In the genomic region with DNA sequence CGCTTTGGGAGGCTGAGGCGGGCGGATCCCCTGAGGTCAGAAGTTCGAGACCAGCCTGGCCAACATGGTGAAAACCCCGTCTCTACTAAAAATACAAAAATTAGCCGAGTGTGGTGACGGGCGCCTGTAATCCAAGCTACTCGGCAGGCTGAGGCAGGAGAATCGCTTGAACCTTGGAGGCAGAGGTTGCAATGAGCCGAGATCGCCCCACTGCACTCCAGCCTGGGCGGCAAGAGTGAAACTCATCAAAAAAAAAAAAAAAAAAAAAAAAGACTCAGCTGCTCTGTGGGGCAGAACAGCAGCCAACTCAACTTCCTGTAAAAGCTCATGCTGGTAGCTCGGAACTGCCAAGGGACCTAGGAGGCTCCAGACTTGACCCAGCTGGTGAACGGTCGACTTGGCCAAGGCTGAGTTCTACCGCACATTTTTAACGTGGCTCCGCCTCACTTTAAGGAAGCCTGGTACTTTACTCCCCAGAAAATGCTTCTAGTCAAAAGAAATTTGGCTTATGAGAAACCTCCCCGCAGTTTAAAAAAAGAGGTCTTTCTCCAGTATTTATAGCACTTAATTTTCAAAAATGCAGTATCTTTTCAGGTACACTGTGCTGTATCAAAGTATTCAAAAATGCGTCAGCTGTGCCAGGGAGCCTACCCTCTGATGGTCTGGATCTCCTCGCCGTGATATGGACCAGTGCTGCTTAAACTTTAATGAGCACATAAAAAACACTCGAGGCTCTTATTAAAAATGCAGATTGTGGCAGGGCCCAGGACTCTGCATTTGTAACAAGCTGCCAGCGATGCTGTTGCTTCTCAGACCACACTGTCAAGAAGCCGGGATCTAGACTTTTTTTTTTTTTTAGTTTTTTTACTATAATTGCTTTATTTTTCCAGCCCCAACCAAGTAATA, we compare ENCODE assay signal across 8 cellular contexts. TPM values are rescaled to one million over a fixed set of nuclear protein-coding genes. Genes with fewer than 3 reads are reported as not detected.
DNase-seq lines count a peak whose midpoint lies in the region; ATAC-seq and TF ChIP-seq lines count a peak whose summit lies in the region.

No MANE protein-coding gene starts in this region.

- peak overlapping the region; percentile 96 for H2AFZ ChIP-seq in IMR-90 (replicated peaks; ENCODE audit: low read length, poor library complexity)

- TF ChIP-seq RAD21 in IMR-90 (IDR thresholded peaks at IDR 0.05; ENCODE audit: low read length): no peak

- peak overlapping the region; percentile 98 for H3K4me3 Mint-ChIP-seq in activated CD8-positive, alpha-beta T cell treated with anti-CD3 and anti-CD28 coated beads for 36 hours

- CTCF ChIA-PET in IMR-90 (lab: Yijun Ruan, JAX): interaction anchor here (0.5 to 2.2 kb wide), 2 partner anchors 22 to 31 kb away, joined by 5 to 7 read pairs; no protein-coding TSS in a partner anchor
- CTCF ChIA-PET in activated CD8-positive, alpha-beta T cell treated with anti-CD3 and anti-CD28 coated beads for 36 hours (lab: Charles Lee): interaction anchor here (0.6 to 3.3 kb wide), 12 partner anchors 9 to 103 kb away, joined by 3 to 15 read pairs (median 3); partner anchors contain the start of genes FTSJ3 and PSMC5

- H3K4me1 ChIP-seq in IMR-90 (ENCODE audit: control insufficient read depth, insufficient read depth, low read length) (peaks cover 18% of the 10 kb centered on the region), gastroesophageal sphincter (peaks cover 2 to 49% (median 24%) of the 10 kb centered on the region in 3 donors), ovary (ENCODE audit: insufficient read depth) (peaks cover 23% of the 10 kb centered on the region)

- peak overlapping the region; percentile 43; the same call in 1 of the 2 replicates for H3K18ac ChIP-seq in IMR-90 (ENCODE audit: low read depth, low read length)

- H4K20me1 ChIP-seq in IMR-90 (ENCODE audit: insufficient read depth, low read length): peaks cover 20% of the 10 kb centered on the region

- DNase-seq in GF-D8 (lab: John Stamatoyannopoulos, UW) (peak; percentile 88), IMR-90 (peak; percentile 70), ovary (peak; percentile 66 to 80 (median 71))
- DNase-seq in activated CD8-positive, alpha-beta T cell treated with anti-CD3 and anti-CD28 coated beads for 36 hours: peak; percentile 49

- no peak overlapping the region for H2BK20ac ChIP-seq in IMR-90 (ENCODE audit: low read depth, low read length)

- peak overlapping the region; percentile 55 for H3K27ac ChIP-seq in IMR-90 (ENCODE audit: insufficient read depth, low read length)
- peak overlapping the region; percentile 55 to 98 (median 97) for H3K27ac ChIP-seq in gastroesophageal sphincter
- peak overlapping the region; percentile 5 to 72 for H3K27ac ChIP-seq in ovary

- H3K27me3 ChIP-seq in IMR-90 (ENCODE audit: control insufficient read depth, insufficient read depth, low read length): no peaks in the 10 kb centered on the region
- no peaks in the 10 kb centered on the region for H3K27me3 ChIP-seq in gastroesophageal sphincter
- no peaks in the 10 kb centered on the region for H3K27me3 ChIP-seq in ovary

- peaks cover 12% of the 10 kb centered on the region for H3K9me1 ChIP-seq in IMR-90 (ENCODE audit: insufficient read depth, low read length)

- no peaks in the 10 kb centered on the region for H3K27me3 Mint-ChIP-seq in activated CD8-positive, alpha-beta T cell treated with anti-CD3 and anti-CD28 coated beads for 36 hours

- TF ChIP-seq POLR2A in IMR-90 (IDR thresholded peaks at IDR 0.05; ENCODE audit: low read depth, low read length): no peak
- no peak for TF ChIP-seq POLR2A in gastroesophageal sphincter (IDR thresholded peaks at IDR 0.05)
- TF ChIP-seq POLR2A in ovary (IDR thresholded peaks at IDR 0.05): no peak

- in situ Hi-C loops in IMR-90 (cut with MboI; ENCODE audit: low sequenced_read_pairs): no loop called here

- no peak for TF ChIP-seq CTCF in IMR-90 (conservative IDR thresholded peaks at IDR 0.05; ENCODE audit: low read depth, low read length)
- TF ChIP-seq CTCF in activated CD8-positive, alpha-beta T cell treated with anti-CD3 and anti-CD28 coated beads for 36 hours (IDR thresholded peaks at IDR 0.05): no peak
- no peak for TF ChIP-seq CTCF in gastroesophageal sphincter (IDR thresholded peaks at IDR 0.05)
- TF ChIP-seq CTCF in ovary (IDR thresholded peaks at IDR 0.05): no peak

- H3K4me1 Mint-ChIP-seq in activated CD8-positive, alpha-beta T cell treated with anti-CD3 and anti-CD28 coated beads for 36 hours (ENCODE audit: low read depth): peaks cover 29% of the 10 kb centered on the region

- no peaks in the 10 kb centered on the region for H3K36me3 ChIP-seq in IMR-90 (ENCODE audit: control insufficient read depth, insufficient read depth, low read length)
- no peaks in the 10 kb centered on the region for H3K36me3 ChIP-seq in gastroesophageal sphincter
- no peaks in the 10 kb centered on the region for H3K36me3 ChIP-seq in ovary

- H3K56ac ChIP-seq in IMR-90 (ENCODE audit: extremely low read depth, insufficient read depth, low read length): peak overlapping the region; percentile 86; the same call in 1 of the 2 replicates

- H3K9me3 ChIP-seq in IMR-90 (ENCODE audit: control insufficient read depth, insufficient read depth, low read length): 0 out of 2 replicates have a peak, but pooled peaks cover 3% of the 10 kb centered on the region
- H3K9me3 ChIP-seq in gastroesophageal sphincter: no peaks in the 10 kb centered on the region
- no peaks in the 10 kb centered on the region for H3K9me3 ChIP-seq in ovary

- H2AK5ac ChIP-seq in IMR-90 (ENCODE audit: low read depth, low read length): peak overlapping the region; percentile 29; the same call in 1 of the 2 replicates

- 17% methylated on average over 9 of the region's 26 CpGs; no CpG with 5 or more reads in 1 of the 2 experiments for whole genome bisulfite sequencing in IMR-90 (ENCODE audit: extremely low coverage in 2 of 2, insufficient read length in 1 of 2), 2 experiments
- 18 to 51% methylated on average over 8 to 16 of the region's 26 CpGs for WGBS in gastroesophageal sphincter (ENCODE audit: low coverage in 1 of 2), 2 donors
- WGBS in ovary, 3 donors: 4 to 5% (median 4%) methylated on average over 25 to 26 of the region's 26 CpGs

- ATAC-seq in IMR-90 (ENCODE audit: low read depth): no peak
- no peak for ATAC-seq in activated CD8-positive, alpha-beta T cell treated with anti-CD3 and anti-CD28 coated beads for 36 hours
- ATAC-seq in gastroesophageal sphincter: peak; percentile 9
- no peak for ATAC-seq in HG03342 (IDR thresholded peaks at IDR 0.05; ENCODE audit: unreplicated experiment)
- ATAC-seq in HG02870 (IDR thresholded peaks at IDR 0.05; ENCODE audit: unreplicated experiment): no peak
- no peak for ATAC-seq in GM19023 (IDR thresholded peaks at IDR 0.05; ENCODE audit: unreplicated experiment)

- H2BK5ac ChIP-seq in IMR-90 (ENCODE audit: low read depth, low read length, poor library complexity, severe bottlenecking): peak overlapping the region; percentile 15

- TF ChIP-seq EP300 in gastroesophageal sphincter (IDR thresholded peaks at IDR 0.05) (no peak), ovary (IDR thresholded peaks at IDR 0.05) (no peak)

- H4K5ac ChIP-seq in IMR-90 (ENCODE audit: low read depth, low read length): peak overlapping the region; percentile 89

- H3K4me3 ChIP-seq in IMR-90 (ENCODE audit: insufficient read depth, low read depth, low read length) (peak overlapping the region; percentile 43), gastroesophageal sphincter (peak overlapping the region; percentile 28 to 98), ovary (peak overlapping the region; percentile 100)

- dilution Hi-C loops in IMR-90 (cut with HindIII; ENCODE audit: low sequenced_read_pairs, unreplicated experiment): no loop called here

- H2BK15ac ChIP-seq in IMR-90 (ENCODE audit: low read depth, low read length): peak overlapping the region; percentile 84; the same call in 1 of the 3 replicates

- H3K4me2 ChIP-seq in IMR-90 (ENCODE audit: low read depth, low read length): peak overlapping the region; percentile 75

- intact Hi-C loops in IMR-90 (cut with micrococcal nuclease): no loop called here
- intact Hi-C loops in activated CD8-positive, alpha-beta T cell treated with anti-CD3 and anti-CD28 coated beads for 36 hours (cut with micrococcal nuclease): no loop called here
- intact Hi-C loops in ovary (cut with DNase I): loop anchor here in 1 of 4 donors (2.0 kb wide), 1 partner anchor 17 kb away; the partner anchor contains the start of genes FTSJ3 and PSMC5

- H3K9me3 Mint-ChIP-seq in activated CD8-positive, alpha-beta T cell treated with anti-CD3 and anti-CD28 coated beads for 36 hours: peaks cover 8% of the 10 kb centered on the region

- H3K4ac ChIP-seq in IMR-90 (ENCODE audit: low read depth, low read length): peak overlapping the region; percentile 96

- BruUV-seq in IMR-90 (replicated peaks; lab: Mats Ljungman, UMichigan): no TSS peak

- peak overlapping the region; percentile 17; the same call in 1 of the 2 replicates for H3K9ac ChIP-seq in IMR-90 (ENCODE audit: low read depth, low read length)

- H4K91ac ChIP-seq in IMR-90 (ENCODE audit: insufficient read depth, low read depth, low read length): peak overlapping the region; percentile 91

- peak overlapping the region; percentile 91 for H2AK9ac ChIP-seq in IMR-90 (replicated peaks; ENCODE audit: low read depth, low read length, poor library complexity)

- H4K8ac ChIP-seq in IMR-90 (ENCODE audit: low read depth in 2 of 2, low read length in 2 of 2): peak overlapping the region; percentile 97 to 100

- peak overlapping the region; percentile 68; the same call in 1 of the 2 replicates for H2BK120ac ChIP-seq in IMR-90 (ENCODE audit: low read depth, low read length)

- H3K14ac ChIP-seq in IMR-90 (replicated peaks; ENCODE audit: low read depth, low read length): peak overlapping the region; percentile 92

- peaks cover 13% of the 10 kb centered on the region for H3K36me3 Mint-ChIP-seq in activated CD8-positive, alpha-beta T cell treated with anti-CD3 and anti-CD28 coated beads for 36 hours (ENCODE audit: low read depth)

- peak overlapping the region; percentile 95 for H3K27ac Mint-ChIP-seq in activated CD8-positive, alpha-beta T cell treated with anti-CD3 and anti-CD28 coated beads for 36 hours

- H3K79me1 ChIP-seq in IMR-90 (ENCODE audit: low read depth in 1 of 2, low read length in 2 of 2): peaks cover 6 to 34% of the 10 kb centered on the region in 2 experiments; a peak in 3 of 4 replicates

- H3K23ac ChIP-seq in IMR-90 (ENCODE audit: low read depth, low read length): peak overlapping the region; percentile 82

- POLR2A ChIA-PET in IMR-90 (lab: Charles Lee; ENCODE audit: unreplicated experiment): interaction anchor here (0.6 kb wide), 4 partner anchors 16 to 609 kb away, joined by 3 to 8 read pairs (median 6); no protein-coding TSS in a partner anchor
- POLR2A ChIA-PET in activated CD8-positive, alpha-beta T cell treated with anti-CD3 and anti-CD28 coated beads for 36 hours (lab: Charles Lee): interaction anchor here (0.7 to 7.8 kb wide), 11 partner anchors 9 to 494 kb away, joined by 3 to 188 read pairs (median 4); partner anchors contain the start of genes DDX42, FTSJ3 and PSMC5

RNA-seq across cellular contexts. Expression of gene SMARCD2, which starts 1.2 kb away (rescaled TPM):
- total RNA-seq in IMR-90 (2012; rRNA removed): 72.8 and 91.2 TPM in 2 replicates
- 53.7 and 56.9 TPM in 2 replicates for polyA plus RNA-seq in IMR-90 (2012; rRNA removed)
- polyA plus RNA-seq in IMR-90 (2012; cell fraction: cytosol; rRNA removed): 28.3 and 43.2 TPM in 2 replicates
- 64.7 and 69.4 TPM in 2 replicates for polyA plus RNA-seq in IMR-90 (2012; cell fraction: nucleus; rRNA removed; ENCODE audit: low replicate concordance)
- 100 to 1,000 TPM in 1 of 2 experiments, 10 to 100 TPM in 1; 99.4 to 103 TPM for total RNA-seq in activated CD8-positive, alpha-beta T cell treated with anti-CD3 and anti-CD28 coated beads for 36 hours
- 100 to 1,000 TPM; 103 to 160 (median 141) TPM for total RNA-seq in gastroesophageal sphincter
- 100 to 1,000 TPM in 1 of 7 donors, 10 to 100 TPM in 6; 46.2 to 117 (median 72.9) TPM for total RNA-seq in ovary
- 10 to 100 TPM; 47.9 to 52.7 TPM for polyA plus RNA-seq in ovary

RNA-seq across cellular contexts. Expression of gene FTSJ3, which starts 16.2 kb away (rescaled TPM):
- 68.1 and 69.4 TPM in 2 replicates for total RNA-seq in IMR-90 (2012; rRNA removed)
- polyA plus RNA-seq in IMR-90 (2012; rRNA removed): 45.4 and 51.3 TPM in 2 replicates
- 22.2 and 33.6 TPM in 2 replicates for polyA plus RNA-seq in IMR-90 (2012; cell fraction: cytosol; rRNA removed)
- polyA plus RNA-seq in IMR-90 (2012; cell fraction: nucleus; rRNA removed; ENCODE audit: low replicate concordance): 63.3 and 90.0 TPM in 2 replicates
- total RNA-seq in activated CD8-positive, alpha-beta T cell treated with anti-CD3 and anti-CD28 coated beads for 36 hours: 10 to 100 TPM; 58.3 to 60.9 TPM
- 10 to 100 TPM; 36.3 to 53.2 (median 51.7) TPM for total RNA-seq in gastroesophageal sphincter
- total RNA-seq in ovary: 10 to 100 TPM; 26.1 to 46.5 (median 34.7) TPM
- polyA plus RNA-seq in ovary: 10 to 100 TPM; 21.3 to 47.0 TPM

RNA-seq across cellular contexts. Expression of gene PSMC5, which starts 16.4 kb away (rescaled TPM):
- total RNA-seq in IMR-90 (2012; rRNA removed) (104 and 105 TPM in 2 replicates), gastroesophageal sphincter (100 to 1,000 TPM in 2 of 4 donors, 10 to 100 TPM in 2; 79.5 to 110 (median 95.7) TPM), ovary (100 to 1,000 TPM in 2 of 7 donors, 10 to 100 TPM in 5; 36.4 to 111 (median 83.8) TPM)
- polyA plus RNA-seq in IMR-90 (2012; rRNA removed) (165 and 175 TPM in 2 replicates), ovary (100 to 1,000 TPM in 1 of 2 donors, 10 to 100 TPM in 1; 96.2 to 155 TPM)
- polyA plus RNA-seq in IMR-90 (2012; cell fraction: cytosol; rRNA removed): 104 and 142 TPM in 2 replicates
- polyA plus RNA-seq in IMR-90 (2012; cell fraction: nucleus; rRNA removed; ENCODE audit: low replicate concordance): 92.5 and 145 TPM in 2 replicates
- total RNA-seq in activated CD8-positive, alpha-beta T cell treated with anti-CD3 and anti-CD28 coated beads for 36 hours: 100 to 1,000 TPM; 155 to 157 TPM

RNA-seq across cellular contexts. Expression of gene CSH2, which starts 29.8 kb away (rescaled TPM):
- total RNA-seq in IMR-90 (2012; rRNA removed) (not detected in 2 replicates), gastroesophageal sphincter (under 1 TPM in 1 of 4 donors, not detected in 3; 0.23 TPM), ovary (not detected)
- polyA plus RNA-seq in IMR-90 (2012; rRNA removed) (not detected in 2 replicates), ovary (not detected)
- not detected in 2 replicates for polyA plus RNA-seq in IMR-90 (2012; cell fraction: cytosol; rRNA removed)
- not detected in 2 replicates for polyA plus RNA-seq in IMR-90 (2012; cell fraction: nucleus; rRNA removed; ENCODE audit: low replicate concordance)
- not detected for total RNA-seq in activated CD8-positive, alpha-beta T cell treated with anti-CD3 and anti-CD28 coated beads for 36 hours

RNA-seq across cellular contexts. Expression of gene GH2, which starts 38.1 kb away (rescaled TPM):
- total RNA-seq in IMR-90 (2012; rRNA removed) (not detected in 2 replicates), gastroesophageal sphincter (not detected), ovary (not detected)
- polyA plus RNA-seq in IMR-90 (2012; rRNA removed) (not detected in 2 replicates), ovary (not detected)
- polyA plus RNA-seq in IMR-90 (2012; cell fraction: cytosol; rRNA removed): not detected in 2 replicates
- not detected in 2 replicates for polyA plus RNA-seq in IMR-90 (2012; cell fraction: nucleus; rRNA removed; ENCODE audit: low replicate concordance)
- total RNA-seq in activated CD8-positive, alpha-beta T cell treated with anti-CD3 and anti-CD28 coated beads for 36 hours: not detected

Comparison
In these comparisons a context has a peak if more than half of its experiments do, and no peak if none do; other contexts are left out.
1. H3K27ac ChIP-seq: peak in every context shown above with its lines; median percentile 97 in gastroesophageal sphincter; 55 in IMR-90; 38 in ovary.
2. H3K4me3 ChIP-seq: peak in every context shown above with its lines; median percentile 100 in ovary; 63 in gastroesophageal sphincter; 43 in IMR-90.